Comparison of ENCODE assay signal across 33 cellular contexts in genomic region chr5:32487008-32487407, GRCh38.
"Had no signal": no experiment of that assay in that cellular context is flagged by ENCODE, and none has a peak within 500 bp of the region (broad histone marks: within the 10 kb centered on the region; RNA-seq: fewer than 3 reads in every experiment).

No MANE protein-coding gene starts in this region.

- H3K9me3 ChIP-seq: adrenal gland, body of pancreas, breast epithelium had no signal

- H3K4me1 ChIP-seq: adrenal gland, breast epithelium had no signal

- H3K27me3 ChIP-seq: adrenal gland, body of pancreas, brain microvascular endothelial cell, breast epithelium had no signal

- ATAC-seq: activated CD8-positive, alpha-beta T cell treated with anti-CD3 and anti-CD28 coated beads for 36 hours; activated naive CD4-positive, alpha-beta T cell treated with anti-CD3 and anti-CD28 coated beads, Interleukin-2, amount 50 U/mL, for 72 hours; activated T-cell treated with anti-CD3 and anti-CD28 coated beads, Interleukin-2, amount 50 U/mL, for 4 hours; activated T-cell treated with anti-CD3 and anti-CD28 coated beads, Interleukin-2, amount 50 U/mL, for 72 hours; activated T-helper 17 cell treated with anti-CD3 and anti-CD28 coated beads, Interleukin-2, amount 50 U/mL, for 72 hours; body of pancreas had no signal

- H3K36me3 ChIP-seq: adrenal gland, brain microvascular endothelial cell, breast epithelium had no signal

- DNase-seq: activated B cell treated with CpG ODN at 0.5 μM for 24 hours; activated CD4-positive, alpha-beta memory T cell treated with anti-CD3 and anti-CD28 coated beads for 36 hours; activated CD4-positive, alpha-beta T cell treated with anti-CD3 and anti-CD28 coated beads for 4 hours; activated CD4-positive, alpha-beta T cell treated with anti-CD3 and anti-CD28 coated beads, Interleukin-2, amount 10 ng/mL, durations not matched to agents 24 days and 14 days; activated CD4-positive, alpha-beta T cell treated with anti-CD3 and anti-CD28 coated beads, Interleukin-2, amount 50 U/mL, for 1 hour; activated CD4-positive, alpha-beta T cell treated with anti-CD3 and anti-CD28 coated beads, Interleukin-2, amount 50 U/mL, for 4 hours; activated CD4-positive, CD25-positive, alpha-beta regulatory T cell treated with anti-CD3 and anti-CD28 coated beads, Interleukin-2, amount 50 U/mL, for 72 hours; activated CD8-positive, alpha-beta memory T cell treated with anti-CD3 and anti-CD28 coated beads, Interleukin-2, amount 50 U/mL, for 4 hours; activated CD8-positive, alpha-beta T cell treated with anti-CD3 and anti-CD28 coated beads for 36 hours; activated effector memory CD4-positive, alpha-beta T cell treated with anti-CD3 and anti-CD28 coated beads, Interleukin-2, amount 50 U/mL, for 16 hours; activated gamma-delta T cell treated with Interleukin-2 at 50 U/mL for 16 hours; activated naive CD4-positive, alpha-beta T cell; activated naive CD4-positive, alpha-beta T cell treated with anti-CD3 and anti-CD28 coated beads for 36 hours; activated naive CD4-positive, alpha-beta T cell treated with anti-CD3 and anti-CD28 coated beads, Interleukin-2, amount 50 U/mL, for 16 hours; activated naive CD8-positive, alpha-beta T cell treated with anti-CD3 and anti-CD28 coated beads for 36 hours; activated T-cell treated with anti-CD3 and anti-CD28 coated beads for 4 hours; activated T-cell treated with anti-CD3 and anti-CD28 coated beads, Interleukin-2, amount 50 U/mL, for 1 hour; activated T-cell treated with anti-CD3 and anti-CD28 coated beads, Interleukin-2, amount 50 U/mL, for 4 hours; activated T-cell treated with anti-CD3 and anti-CD28 coated beads, Interleukin-2, amount 50 U/mL, for 72 hours; adrenal gland; amniotic stem cell; aorta; body of pancreas; brain microvascular endothelial cell; caudate nucleus; cerebellar nuclear complex; T-helper 1 cell; T-helper 2 cell; T-helper 9 cell had no signal

- H3K27ac ChIP-seq: adrenal gland, body of pancreas, brain microvascular endothelial cell, breast epithelium, VCaP had no signal

- H3K4me3 ChIP-seq: adrenal gland, body of pancreas, breast epithelium had no signal
